In the genomic region with DNA sequence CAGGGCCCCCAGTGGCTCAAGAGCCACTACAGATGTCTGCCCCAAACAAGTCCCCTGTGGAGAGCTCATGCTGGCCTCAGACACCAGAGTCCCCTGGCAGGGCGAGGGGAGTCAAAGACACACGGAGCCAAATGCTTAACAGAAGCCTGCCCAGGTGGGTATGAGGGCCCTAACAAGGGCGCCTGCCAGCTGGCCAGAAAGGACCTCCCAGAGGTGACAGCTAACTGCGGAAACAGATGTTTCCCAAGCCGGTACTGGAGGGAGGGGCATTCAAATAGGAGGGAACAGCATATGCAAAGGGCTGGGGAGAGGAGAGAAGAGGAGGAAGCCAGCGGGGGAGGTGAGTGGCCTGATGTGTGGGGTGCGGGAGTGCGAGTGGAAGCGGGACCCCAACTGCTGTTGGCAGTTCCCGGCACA, we compare ENCODE assay signal across 8 cellular contexts. TPM values are rescaled to one million over a fixed set of nuclear protein-coding genes. Genes with fewer than 3 reads are reported as not detected.
A peak's percentile ranks its signal among the peaks of the same experiment; 100 is the strongest.
DNase-seq lines count a peak whose midpoint lies in the region; ATAC-seq and TF ChIP-seq lines count a peak whose summit lies in the region.

No MANE protein-coding gene starts in this region.

- TF ChIP-seq POLR2A in Raji (IDR thresholded peaks at IDR 0.05; ENCODE audit: insufficient read depth, low read depth, low read length) (peak; percentile 76), erythroblast (IDR thresholded peaks at IDR 0.05; ENCODE audit: low read length) (no peak)

- peak overlapping the region; percentile 73 for H3K4me3 Mint-ChIP-seq in stimulated activated memory B cell treated with anti-CD40 and anti-IgM and Interleukin-4, amounts not matched to agents 10 μg/mL and 1 μg/mL and 100 μg/mL, for 72 hours

- no peaks in the 10 kb centered on the region for H3K27me3 Mint-ChIP-seq in stimulated activated memory B cell treated with anti-CD40 and anti-IgM and Interleukin-4, amounts not matched to agents 10 μg/mL and 1 μg/mL and 100 μg/mL, for 72 hours

- DNase-seq in NCI-H1417 (lab: John Stamatoyannopoulos, UW) (peak in 2 of 3 experiments; percentile 45 to 61), NCI-H1417 treated with DMSO at 0.1 percent for 48 hours (lab: John Stamatoyannopoulos, UW) (no peak), erythroblast (lab: John Stamatoyannopoulos, UW) (peak; percentile 72 to 74), NCI-H128 (lab: John Stamatoyannopoulos, UW; ENCODE audit: unreplicated experiment) (no peak), mesenteric fat pad (ENCODE audit: low spot score) (no peak)

- H3K36me3 Mint-ChIP-seq in stimulated activated memory B cell treated with anti-CD40 and anti-IgM and Interleukin-4, amounts not matched to agents 10 μg/mL and 1 μg/mL and 100 μg/mL, for 72 hours, result peaks cover 13% of the 10 kb centered on the region

- peaks cover 66% of the 10 kb centered on the region for H3K4me1 Mint-ChIP-seq in stimulated activated memory B cell treated with anti-CD40 and anti-IgM and Interleukin-4, amounts not matched to agents 10 μg/mL and 1 μg/mL and 100 μg/mL, for 72 hours

- ATAC-seq in HG03196 (IDR thresholded peaks at IDR 0.05; ENCODE audit: unreplicated experiment), result peak; percentile 18
- ATAC-seq in stimulated activated memory B cell treated with anti-CD40 and anti-IgM and Interleukin-4, amounts not matched to agents 10 μg/mL and 1 μg/mL and 100 μg/mL, for 72 hours, result peak; percentile 34

- no peaks in the 10 kb centered on the region for H3K9me3 Mint-ChIP-seq in stimulated activated memory B cell treated with anti-CD40 and anti-IgM and Interleukin-4, amounts not matched to agents 10 μg/mL and 1 μg/mL and 100 μg/mL, for 72 hours

- peak overlapping the region; percentile 23 for H3K27ac Mint-ChIP-seq in stimulated activated memory B cell treated with anti-CD40 and anti-IgM and Interleukin-4, amounts not matched to agents 10 μg/mL and 1 μg/mL and 100 μg/mL, for 72 hours

RNA-seq across cellular contexts. Expression of a gene that starts 0.9 kb away (rescaled TPM):
- total RNA-seq in mesenteric fat pad, result 7.2 TPM

RNA-seq across cellular contexts. Expression of a gene that starts 7.2 kb away (rescaled TPM):
- 110 TPM for total RNA-seq in mesenteric fat pad

RNA-seq across cellular contexts. Expression of a gene that starts 7.2 kb away (rescaled TPM):
- total RNA-seq in mesenteric fat pad, result 23.1 TPM

RNA-seq across cellular contexts. Expression of a gene that starts 40.7 kb away (rescaled TPM):
- 90.9 TPM for total RNA-seq in mesenteric fat pad

RNA-seq across cellular contexts. Expression of a gene that starts 47.0 kb away (rescaled TPM):
- total RNA-seq in mesenteric fat pad, result 8.2 TPM

Comparison
In these comparisons a context has a peak if more than half of its experiments do, and no peak if none do; other contexts are left out.
1. DNase-seq: peak in NCI-H1417 (2 of 3) and erythroblast (2 of 2); none in NCI-H1417 treated with DMSO at 0.1 percent for 48 hours (single experiment), NCI-H128 (single experiment) and mesenteric fat pad (single experiment).